ENCODE assay signal across 8 cellular contexts in genomic region chr1:201955009-201955749, GRCh38. TPM values are rescaled to one million over a fixed set of nuclear protein-coding genes. Genes with fewer than 3 reads are reported as not detected.
DNase-seq lines count a peak whose midpoint lies in the region; ATAC-seq and TF ChIP-seq lines count a peak whose summit lies in the region.

Gene TIMM17A (plus strand): TSS chr1:201955503. CDS start chr1:201955527, 24 bp downstream.

- ATAC-seq in GM21737 (IDR thresholded peaks at IDR 0.05; ENCODE audit: unreplicated experiment): peak; percentile 99

- H4K20me1 ChIP-seq in KMS-11 (ENCODE audit: insufficient read depth): no peaks in the 10 kb centered on the region

- peak within 1 kb of the TSS; percentile 97 for H3K4me3 ChIP-seq in KMS-11 (IDR thresholded peaks at IDR 0.05; ENCODE audit: insufficient read depth, low read depth, low read length)
- H3K4me3 ChIP-seq in Peyer's patch: peak within 1 kb of the TSS; percentile 46 to 97 (median 70)
- peak within 1 kb of the TSS; percentile 75 to 96 (median 82) for H3K4me3 ChIP-seq in esophagus muscularis mucosa
- H3K4me3 ChIP-seq in muscle layer of duodenum (ENCODE audit: low read depth in 1 of 2, low read length in 2 of 2): peak within 1 kb of the TSS; percentile 88 to 99

- TF ChIP-seq CTCF in KMS-11 (conservative IDR thresholded peaks at IDR 0.05; ENCODE audit: low read depth, low read length) (no peak), Peyer's patch (IDR thresholded peaks at IDR 0.05) (no peak), esophagus muscularis mucosa (IDR thresholded peaks at IDR 0.05) (peak in 1 of 3 experiments; percentile 25)

- intact Hi-C loops in esophagus muscularis mucosa (cut with DNase I): no loop called here

- peaks cover 10% of the 10 kb centered on the region for H3K36me3 ChIP-seq in KMS-11 (ENCODE audit: insufficient read depth)
- peaks cover 0 to 30% (median 0%) of the 10 kb centered on the region in 3 donors for H3K36me3 ChIP-seq in Peyer's patch
- peaks cover 17 to 31% (median 28%) of the 10 kb centered on the region in 4 donors for H3K36me3 ChIP-seq in esophagus muscularis mucosa
- H3K36me3 ChIP-seq in muscle layer of duodenum (ENCODE audit: control insufficient read depth in 1 of 2, insufficient read depth in 2 of 2, low read length in 2 of 2): peaks cover 9 to 17% of the 10 kb centered on the region in 2 donors

- peaks cover 19% of the 10 kb centered on the region for H3K4me1 ChIP-seq in KMS-11 (ENCODE audit: low read depth, poor library complexity, severe bottlenecking)
- H3K4me1 ChIP-seq in Peyer's patch: peaks cover 0 to 13% (median 0%) of the 10 kb centered on the region in 4 donors
- H3K4me1 ChIP-seq in esophagus muscularis mucosa: peaks cover 9 to 25% (median 21%) of the 10 kb centered on the region in 4 donors
- H3K4me1 ChIP-seq in muscle layer of duodenum (ENCODE audit: control insufficient read depth in 1 of 2, insufficient read depth in 2 of 2, low read length in 2 of 2): peaks cover 0 to 16% of the 10 kb centered on the region in 2 donors

- no peaks in the 10 kb centered on the region for H3K9me3 ChIP-seq in Peyer's patch
- no peaks in the 10 kb centered on the region for H3K9me3 ChIP-seq in esophagus muscularis mucosa
- H3K9me3 ChIP-seq in muscle layer of duodenum (ENCODE audit: control insufficient read depth in 1 of 2, low read length in 2 of 2): no peaks in the 10 kb centered on the region

- under 1% methylated on average over 37 of the region's 46 CpGs for WGBS in esophagus muscularis mucosa

- TF ChIP-seq EP300 in esophagus muscularis mucosa (IDR thresholded peaks at IDR 0.05): no peak

- peak within 1 kb of the TSS; percentile 92 for H3K9ac ChIP-seq in KMS-11

- no peaks in the 10 kb centered on the region for H3K27me3 ChIP-seq in KMS-11 (ENCODE audit: insufficient read depth, low read depth)
- H3K27me3 ChIP-seq in Peyer's patch: no peaks in the 10 kb centered on the region
- H3K27me3 ChIP-seq in esophagus muscularis mucosa: no peaks in the 10 kb centered on the region
- no peaks in the 10 kb centered on the region for H3K27me3 ChIP-seq in muscle layer of duodenum (ENCODE audit: low read depth, low read length)

- H3K27ac ChIP-seq in KMS-11 (peak within 1 kb of the TSS; percentile 65), Peyer's patch (peak within 1 kb of the TSS; percentile 78 to 81 (median 80)), esophagus muscularis mucosa (replicated peaks in 1 of 4) (peak within 1 kb of the TSS; percentile 83 to 90 (median 86)), muscle layer of duodenum (ENCODE audit: low read length) (peak within 1 kb of the TSS; percentile 97)

- DNase-seq in DMS53 treated with DMSO at 0.1 percent for 48 hours (lab: John Stamatoyannopoulos, UW; ENCODE audit: unreplicated experiment) (peak; percentile 99), Peyer's patch (peak; percentile 95 to 98 (median 96)), esophagus muscularis mucosa (ENCODE audit: extremely low spot score) (peak; percentile 99)
- peak; percentile 96 to 97 for DNase-seq in activated T-cell treated with anti-CD3 and anti-CD28 coated beads, Interleukin-2, amount 50 U/mL, for 48 hours
- DNase-seq in stimulated activated CD8-positive, alpha-beta memory T cell treated with anti-CD3 and anti-CD28 coated beads, Interleukin-7, amount 100 ng/mL, for 4 hours (ENCODE audit: low read depth in 2 of 2): peak; percentile 90 to 91

- H3K4me2 ChIP-seq in KMS-11: peak within 1 kb of the TSS; percentile 92

- H2AFZ ChIP-seq in KMS-11 (ENCODE audit: low read depth): peak within 1 kb of the TSS; percentile 89

- peaks cover 48% of the 10 kb centered on the region for H3K79me2 ChIP-seq in KMS-11 (ENCODE audit: insufficient read depth, low read depth)

- TF ChIP-seq POLR2A in Peyer's patch (IDR thresholded peaks at IDR 0.05): peak; percentile 79 to 81
- peak; percentile 88 for TF ChIP-seq POLR2A in esophagus muscularis mucosa (IDR thresholded peaks at IDR 0.05; ENCODE audit: low read depth)

RNA-seq across cellular contexts. Expression of gene TIMM17A, which starts in this region (rescaled TPM):
- total RNA-seq in Peyer's patch (10 to 100 TPM; 20.6 to 31.0 (median 21.6) TPM), esophagus muscularis mucosa (10 to 100 TPM; 30.7 to 46.1 (median 32.4) TPM)

Comparison
In these comparisons a context has a peak if more than half of its experiments do, and no peak if none do; other contexts are left out.
1. Peak in every context shown above with its lines: DNase-seq, ATAC-seq, H3K4me3 ChIP-seq and H3K27ac ChIP-seq.